In genomic region chr10:126140746-126141273, GRCh38 we compare ENCODE assay signal across 17 cellular contexts.
"Had no signal": no experiment of that assay in that cellular context is flagged by ENCODE, and none has a peak within 500 bp of the region (broad histone marks: within the 10 kb centered on the region; RNA-seq: fewer than 3 reads in every experiment).

No MANE protein-coding gene starts in this region.

- H3K4me3 Mint-ChIP-seq: natural killer cell treated with Interleukin-12 subunit alpha and Interleukin-12 subunit beta and Interleukin-15 and Interleukin-18, amount 100 ng/mL, for 72 hours had no signal

- H3K27me3 ChIP-seq: sigmoid colon, stomach, transverse colon, uterus had no signal

- H3K36me3 ChIP-seq: heart left ventricle, sigmoid colon, stomach, thoracic aorta, transverse colon, uterus had no signal

- H3K27ac Mint-ChIP-seq: natural killer cell treated with Interleukin-12 subunit alpha and Interleukin-12 subunit beta and Interleukin-15 and Interleukin-18, amount 100 ng/mL, for 72 hours had no signal

- ATAC-seq: heart left ventricle; natural killer cell treated with Interleukin-12 subunit alpha and Interleukin-12 subunit beta and Interleukin-15 and Interleukin-18, amount 100 ng/mL, for 72 hours; psoas muscle had no signal

- H3K27ac ChIP-seq: heart left ventricle, psoas muscle, sigmoid colon, stomach, thoracic aorta, transverse colon, uterus had no signal

- DNase-seq: dermis blood vessel endothelial cell; erythroblast; heart left ventricle; hippocampal formation; kidney glomerular epithelial cell; psoas muscle; sigmoid colon; stimulated activated naive CD4-positive, alpha-beta T cell; stomach; substantia nigra; transverse colon; uterus had no signal

- FAIRE-seq: colon, endothelial cell of umbilical vein had no signal

- H3K9me3 ChIP-seq: psoas muscle, sigmoid colon, thoracic aorta, transverse colon, uterus had no signal

- H3K4me3 ChIP-seq: heart left ventricle, psoas muscle, sigmoid colon, skin epidermis, stomach, thoracic aorta, transverse colon, uterus had no signal

- H3K4me1 ChIP-seq: psoas muscle, sigmoid colon, stomach, transverse colon, uterus had no signal

- H3K36me3 Mint-ChIP-seq: natural killer cell treated with Interleukin-12 subunit alpha and Interleukin-12 subunit beta and Interleukin-15 and Interleukin-18, amount 100 ng/mL, for 72 hours had no signal

- H3K9me3 Mint-ChIP-seq: natural killer cell treated with Interleukin-12 subunit alpha and Interleukin-12 subunit beta and Interleukin-15 and Interleukin-18, amount 100 ng/mL, for 72 hours had no signal
